12 cellular contexts compared by ENCODE assay signal in the genomic region with DNA sequence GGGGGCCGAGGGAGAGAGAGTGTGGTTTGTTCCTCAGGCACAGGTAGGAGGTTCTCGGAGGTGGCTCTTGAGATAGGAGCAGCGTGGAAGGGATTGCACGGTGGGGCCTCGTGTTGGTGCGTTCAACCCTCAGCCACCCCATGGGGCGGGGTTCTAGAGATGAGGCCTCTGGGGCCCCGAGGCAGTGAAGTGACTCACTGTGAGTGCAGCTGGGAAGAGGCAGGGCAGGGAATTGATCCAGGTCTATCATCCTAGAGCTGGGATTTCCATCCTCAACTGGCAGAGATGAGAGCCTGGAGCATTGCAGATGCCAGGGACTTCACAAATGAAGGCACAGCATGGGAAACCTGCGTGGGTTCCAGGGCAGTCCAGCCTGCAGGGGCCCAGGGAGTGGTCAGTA. TPM values are rescaled to one million over a fixed set of nuclear protein-coding genes. Genes with fewer than 3 reads are reported as not detected.
DNase-seq lines count a peak whose midpoint lies in the region; ATAC-seq and TF ChIP-seq lines count a peak whose summit lies in the region.
"Had no signal": no experiment of that assay in that cellular context is flagged by ENCODE, and none has a peak within 500 bp of the region (broad histone marks: within the 10 kb centered on the region; RNA-seq: fewer than 3 reads in every experiment).

No MANE protein-coding gene starts in this region.

- no peaks in the 10 kb centered on the region for H4K20me1 ChIP-seq in SK-N-SH (ENCODE audit: insufficient read depth)

- no peaks in the 10 kb centered on the region for H3K27me3 ChIP-seq in SK-N-SH (ENCODE audit: insufficient read depth)
- peaks cover 2% of the 10 kb centered on the region for H3K27me3 ChIP-seq in adipocyte (replicated peaks; ENCODE audit: control insufficient read depth, insufficient read depth, low read length)
- no peaks in the 10 kb centered on the region for H3K27me3 ChIP-seq in left lung
- no peaks in the 10 kb centered on the region for H3K27me3 ChIP-seq in body of pancreas

- no peak for TF ChIP-seq RAD21 in SK-N-SH (IDR thresholded peaks at IDR 0.05; ENCODE audit: low read length)

- no peak for TF ChIP-seq POLR2A in body of pancreas (IDR thresholded peaks at IDR 0.05)

- no peak for DNase-seq in SK-N-SH
- DNase-seq in adipocyte (ENCODE audit: low read depth), result peak; percentile 85
- DNase-seq in glomerular visceral epithelial cell (ENCODE audit: extremely low spot score), result peak; percentile 49
- DNase-seq in left lung, result no peak
- DNase-seq in stimulated activated naive CD8-positive, alpha-beta T cell treated with anti-CD3 and anti-CD28 coated beads, Interleukin-15, Interleukin-2, amounts not matched to agents 100 U/mL and 50 U/mL, for 24 hours, result no peak
- DNase-seq in body of pancreas, result no peak
- DNase-seq: 8988T; activated CD4-positive, alpha-beta T cell treated with anti-CD3 and anti-CD28 coated beads for 48 hours; Kasumi-1; NCI-H2227 treated with DMSO at 0.1 percent for 48 hours had no signal

- POLR2A ChIA-PET in SK-N-SH (lab: Yijun Ruan, JAX), result no interaction called here

- H3K36me3 ChIP-seq in SK-N-SH (replicated peaks in 1 of 2; ENCODE audit: control insufficient read depth in 1 of 2, insufficient read depth in 2 of 2, low read length in 1 of 2) (peaks cover 0 to 3% of the 10 kb centered on the region in 2 experiments), adipocyte (ENCODE audit: control insufficient read depth, insufficient read depth, low read length, severe bottlenecking) (no peaks in the 10 kb centered on the region), left lung (no peaks in the 10 kb centered on the region), body of pancreas (replicated peaks in 1 of 2; ENCODE audit: insufficient read depth in 1 of 2, low read depth in 2 of 2) (no peaks in the 10 kb centered on the region)

- H2AFZ ChIP-seq in SK-N-SH (ENCODE audit: low read depth), result no peak overlapping the region

- no peaks in the 10 kb centered on the region for H3K79me2 ChIP-seq in SK-N-SH (ENCODE audit: insufficient read depth)

- peak; percentile 70 for ATAC-seq in SK-N-SH treated with all-trans-retinoic acid at 6 μM for 48 hours
- no peak for ATAC-seq in left lung
- ATAC-seq in stimulated activated naive CD8-positive, alpha-beta T cell treated with anti-CD3 and anti-CD28 coated beads, Interleukin-15, Interleukin-2, amounts not matched to agents 100 U/mL and 50 U/mL, for 24 hours, result no peak
- ATAC-seq in body of pancreas, result no peak
- no peak for ATAC-seq in GM18498 (IDR thresholded peaks at IDR 0.05; ENCODE audit: unreplicated experiment)

- CTCF ChIA-PET in SK-N-SH (lab: Yijun Ruan, JAX), result interaction anchor here (2.7 kb wide), 1 partner anchor 68 kb away, joined by 10 read pairs; no protein-coding TSS in a partner anchor

- peaks cover 4% of the 10 kb centered on the region for H3F3A ChIP-seq in SK-N-SH (replicated peaks; ENCODE audit: insufficient read depth)

- no peaks in the 10 kb centered on the region for H3K9me2 ChIP-seq in SK-N-SH

- no peak overlapping the region for H3K9ac ChIP-seq in SK-N-SH
- H3K9ac ChIP-seq in adipocyte (ENCODE audit: low read length), result peak overlapping the region; percentile 4

- H3K4me1 ChIP-seq in SK-N-SH (ENCODE audit: control insufficient read depth in 1 of 2, insufficient read depth in 2 of 2, low read depth in 1 of 2, low read length in 1 of 2), result peaks cover 0 to 24% of the 10 kb centered on the region in 2 experiments; a peak in 1 of 4 replicates
- peaks cover 20% of the 10 kb centered on the region for H3K4me1 ChIP-seq in adipocyte (ENCODE audit: control insufficient read depth, insufficient read depth, low read length)
- peaks cover 3 to 5% of the 10 kb centered on the region in 2 donors for H3K4me1 ChIP-seq in left lung
- H3K4me1 ChIP-seq in body of pancreas, result peaks cover 21% of the 10 kb centered on the region

- 61% methylated on average over 8 of the region's 9 CpGs for WGBS in SK-N-SH (ENCODE audit: low lambda C conversion rate)
- 81 to 88% methylated on average over 7 to 9 of the region's 9 CpGs for WGBS in body of pancreas, 2 donors

- no peak for TF ChIP-seq CTCF in SK-N-SH (IDR thresholded peaks at IDR 0.05)
- no peak for TF ChIP-seq CTCF in left lung (IDR thresholded peaks at IDR 0.05)
- TF ChIP-seq CTCF in body of pancreas (IDR thresholded peaks at IDR 0.05), result no peak

- no peaks in the 10 kb centered on the region for H3K9me3 ChIP-seq in SK-N-SH
- H3K9me3 ChIP-seq in adipocyte (ENCODE audit: control insufficient read depth, low read length), result no peaks in the 10 kb centered on the region
- no peaks in the 10 kb centered on the region for H3K9me3 ChIP-seq in left lung
- no peaks in the 10 kb centered on the region for H3K9me3 ChIP-seq in body of pancreas

- no peak for TF ChIP-seq EP300 in SK-N-SH (IDR thresholded peaks at IDR 0.05; ENCODE audit: borderline replicate concordance in 1 of 2, low read depth in 1 of 2, low read length in 1 of 2)

- no peak overlapping the region for H3K27ac ChIP-seq in SK-N-SH (ENCODE audit: low read depth in 2 of 2, low read length in 1 of 2)
- no peak overlapping the region for H3K27ac ChIP-seq in left lung
- H3K27ac ChIP-seq in body of pancreas, result no peak overlapping the region

- intact Hi-C loops in left lung (cut with DNase I) (loop anchor here in 1 of 2 donors (10.0 kb wide), 1 partner anchor 53 kb away; the partner anchor contains the start of gene DERL3), body of pancreas (cut with DNase I) (no loop called here)

- no peak overlapping the region for H3K4me2 ChIP-seq in SK-N-SH

- H3K4me3 ChIP-seq in SK-N-SH (ENCODE audit: low read depth in 2 of 2, low read length in 1 of 2), result no peak overlapping the region
- no peak overlapping the region for H3K4me3 ChIP-seq in adipocyte (ENCODE audit: low read length)
- H3K4me3 ChIP-seq in left lung, result no peak overlapping the region
- H3K4me3 ChIP-seq in body of pancreas, result no peak overlapping the region

TF ChIP-seq in SK-N-SH treated with all-trans-retinoic acid at 6 μM for 48 hours, 23 proteins besides CTCF, POLR2A, EP300 and RAD21 (continues in another document):
- TF ChIP-seq BACH2 (CRISPR knock-in tag; IDR thresholded peaks at IDR 0.05; ENCODE audit: borderline replicate concordance), result no peak
- no peak for TF ChIP-seq ARNTL (CRISPR knock-in tag; IDR thresholded peaks at IDR 0.05; ENCODE audit: borderline replicate concordance, low read depth)
- no peak for TF ChIP-seq ZNF70 (CRISPR knock-in tag; IDR thresholded peaks at IDR 0.05)
- TF ChIP-seq OSR1 (CRISPR knock-in tag; IDR thresholded peaks at IDR 0.05), result no peak
- TF ChIP-seq ZNF565 (CRISPR knock-in tag; conservative IDR thresholded peaks at IDR 0.05; ENCODE audit: low read depth), result no peak
- TF ChIP-seq PPARA (CRISPR knock-in tag; IDR thresholded peaks at IDR 0.05; ENCODE audit: borderline replicate concordance), result no peak
- no peak for TF ChIP-seq ZC3H10 (CRISPR knock-in tag; IDR thresholded peaks at IDR 0.05)
- TF ChIP-seq CSDC2 (CRISPR knock-in tag; IDR thresholded peaks at IDR 0.05), result no peak
- no peak for TF ChIP-seq TOX (CRISPR knock-in tag; IDR thresholded peaks at IDR 0.05; ENCODE audit: borderline replicate concordance)
- no peak for TF ChIP-seq ZFP3 (CRISPR knock-in tag; IDR thresholded peaks at IDR 0.05)

TF ChIP-seq in SK-N-SH, 30 proteins besides CTCF, POLR2A, EP300 and RAD21 (continues in another document):
- TF ChIP-seq MXI1 (IDR thresholded peaks at IDR 0.05; ENCODE audit: low read depth, low read length), result no peak
- no peak for TF ChIP-seq EZH2phosphoT487 (IDR thresholded peaks at IDR 0.05; ENCODE audit: borderline replicate concordance, low read depth)
- TF ChIP-seq PBX3 (IDR thresholded peaks at IDR 0.05), result no peak
- TF ChIP-seq TAF1 (IDR thresholded peaks at IDR 0.05; ENCODE audit: borderline replicate concordance, low read depth, low read length), result no peak
- no peak for TF ChIP-seq FOXM1 (IDR thresholded peaks at IDR 0.05; ENCODE audit: low read depth)

RNA-seq across cellular contexts. Expression of gene SMARCB1, which starts 5.2 kb away (rescaled TPM):
- 182 and 215 TPM in 2 replicates for polyA plus RNA-seq in SK-N-SH (2012; rRNA removed)
- polyA plus RNA-seq in SK-N-SH (2012; cell fraction: cytosol; rRNA removed), result 170 and 192 TPM in 2 replicates
- 113 and 134 TPM in 2 replicates for polyA plus RNA-seq in SK-N-SH (2012; cell fraction: nucleus; rRNA removed)
- total RNA-seq in left lung, result 10 to 100 TPM; 52.4 to 80.5 TPM
- 100 to 1,000 TPM in 1 of 2 donors, 10 to 100 TPM in 1; 40.2 to 119 TPM for total RNA-seq in body of pancreas

RNA-seq across cellular contexts. Expression of gene MMP11, which starts 8.9 kb away (rescaled TPM):
- polyA plus RNA-seq in SK-N-SH (2012; rRNA removed), result 50.8 and 64.4 TPM in 2 replicates
- polyA plus RNA-seq in SK-N-SH (2012; cell fraction: cytosol; rRNA removed), result 31.3 and 49.7 TPM in 2 replicates
- polyA plus RNA-seq in SK-N-SH (2012; cell fraction: nucleus; rRNA removed), result 48.3 and 75.0 TPM in 2 replicates
- total RNA-seq in left lung (1 to 10 TPM; 1.2 to 5.3 TPM), body of pancreas (1 to 10 TPM; 1.0 to 2.0 TPM)

RNA-seq across cellular contexts. Expression of gene CHCHD10, which starts 13.8 kb away (rescaled TPM):
- 27.7 and 70.1 TPM in 2 replicates for polyA plus RNA-seq in SK-N-SH (2012; rRNA removed)
- polyA plus RNA-seq in SK-N-SH (2012; cell fraction: cytosol; rRNA removed), result 50.5 and 57.1 TPM in 2 replicates
- polyA plus RNA-seq in SK-N-SH (2012; cell fraction: nucleus; rRNA removed), result 31.9 and 32.3 TPM in 2 replicates
- total RNA-seq in left lung, result 100 to 1,000 TPM in 1 of 2 donors, 10 to 100 TPM in 1; 73.0 to 128 TPM
- total RNA-seq in body of pancreas, result 100 to 1,000 TPM in 1 of 2 donors, 10 to 100 TPM in 1; 18.2 to 116 TPM

RNA-seq across cellular contexts. Expression of gene C22orf15, which starts 18.7 kb away (rescaled TPM):
- polyA plus RNA-seq in SK-N-SH (2012; rRNA removed), result 1.6 and 2.5 TPM in 2 replicates
- 0.80 and 1.2 TPM in 2 replicates for polyA plus RNA-seq in SK-N-SH (2012; cell fraction: cytosol; rRNA removed)
- 6.0 and 8.1 TPM in 2 replicates for polyA plus RNA-seq in SK-N-SH (2012; cell fraction: nucleus; rRNA removed)
- 1 to 10 TPM in 1 of 2 donors, under 1 TPM in 1; 0.58 to 3.1 TPM for total RNA-seq in left lung
- total RNA-seq in body of pancreas, result not detected

RNA-seq across cellular contexts. Expression of gene VPREB3, which starts 27.3 kb away (rescaled TPM):
- 0.54 TPM in 1 of 2 replicates, not detected in the other for polyA plus RNA-seq in SK-N-SH (2012; rRNA removed)
- 0.19 and 0.30 TPM in 2 replicates for polyA plus RNA-seq in SK-N-SH (2012; cell fraction: cytosol; rRNA removed)
- polyA plus RNA-seq in SK-N-SH (2012; cell fraction: nucleus; rRNA removed), result not detected in 2 replicates
- total RNA-seq in left lung, result not detected
- total RNA-seq in body of pancreas, result not detected

Comparison
In these comparisons a context has a peak if more than half of its experiments do, and no peak if none do; other contexts are left out.
1. DNase-seq: peak in adipocyte (single experiment) and glomerular visceral epithelial cell (single experiment); none in SK-N-SH (single experiment), left lung (0 of 2), stimulated activated naive CD8-positive, alpha-beta T cell treated with anti-CD3 and anti-CD28 coated beads, Interleukin-15, Interleukin-2, amounts not matched to agents 100 U/mL and 50 U/mL, for 24 hours (single experiment) and body of pancreas (0 of 4).